In the genomic region with DNA sequence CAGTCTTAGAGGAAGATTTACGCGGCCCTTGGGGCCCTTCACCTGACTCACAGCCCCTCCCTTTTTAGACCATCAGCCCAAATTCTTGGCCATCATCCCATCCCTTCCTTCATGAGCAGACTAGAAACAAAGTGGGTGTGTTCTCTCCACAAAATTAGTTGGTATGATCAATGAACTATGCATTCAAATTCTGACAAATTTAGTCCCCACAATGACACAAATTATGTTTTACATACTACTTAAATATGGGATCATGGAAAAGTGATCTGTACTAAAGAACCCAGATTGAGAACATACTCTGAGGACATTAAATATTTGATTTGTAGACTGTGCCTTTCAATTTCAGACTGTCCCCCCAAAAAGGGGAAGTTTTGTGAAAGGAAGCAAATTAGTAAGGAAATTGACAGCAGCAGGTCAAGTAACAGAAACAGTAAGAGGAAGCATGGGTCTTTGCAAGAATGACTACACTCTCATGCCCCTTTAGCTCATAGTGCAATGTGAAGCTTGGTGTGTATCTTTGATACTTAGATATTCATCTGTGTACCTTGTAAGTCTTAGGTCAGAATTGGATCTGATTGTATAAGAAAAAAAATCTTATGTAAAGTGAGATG, we compare ENCODE assay signal across 9 cellular contexts. TPM values are rescaled to one million over a fixed set of nuclear protein-coding genes. Genes with fewer than 3 reads are reported as not detected.
A peak's percentile ranks its signal among the peaks of the same experiment; 100 is the strongest.
DNase-seq lines count a peak whose midpoint lies in the region; ATAC-seq and TF ChIP-seq lines count a peak whose summit lies in the region.
"Had no signal": no experiment of that assay in that cellular context is flagged by ENCODE, and none has a peak within 500 bp of the region (broad histone marks: within the 10 kb centered on the region; RNA-seq: fewer than 3 reads in every experiment).

No MANE protein-coding gene starts in this region.

- TF ChIP-seq CTCF in natural killer cell (IDR thresholded peaks at IDR 0.05) = no peak
- TF ChIP-seq CTCF in heart left ventricle (IDR thresholded peaks at IDR 0.05) = no peak

- WGBS in right cardiac atrium = 83% methylated on average over 2 of the region's 2 CpGs
- 82 to 93% (median 90%) methylated on average over 2 of the region's 2 CpGs for WGBS in heart left ventricle, 4 donors

- H3K4me1 Mint-ChIP-seq in natural killer cell = peaks cover 75 to 80% of the 10 kb centered on the region in 2 donors

- intact Hi-C loops in natural killer cell (cut with micrococcal nuclease) = no loop called here
- intact Hi-C loops in right cardiac atrium (cut with DNase I) = no loop called here
- intact Hi-C loops in heart left ventricle (cut with DNase I) = loop anchor here in 1 of 10 donors (10.0 kb wide), 1 partner anchor 96 kb away; no protein-coding TSS in a partner anchor

- H3K9me3 Mint-ChIP-seq in natural killer cell = no peaks in the 10 kb centered on the region

- ATAC-seq in GM18517 (IDR thresholded peaks at IDR 0.05; ENCODE audit: unreplicated experiment) = peak; percentile 38
- ATAC-seq in HG02763 (IDR thresholded peaks at IDR 0.05; ENCODE audit: unreplicated experiment) = peak; percentile 25
- ATAC-seq in natural killer cell = no peak
- ATAC-seq in right cardiac atrium = no peak
- no peak for ATAC-seq in heart left ventricle
- ATAC-seq: activated CD4-positive, alpha-beta T cell treated with anti-CD3 and anti-CD28 coated beads for 36 hours had no signal

- DNase-seq in NOMO-1 treated with dmso at 0.1 percent for 144 hours (lab: John Stamatoyannopoulos, UW; ENCODE audit: unreplicated experiment) (peak; percentile 82), natural killer cell (no peak), NCI-H2171 treated with DMSO at 0.1 percent for 48 hours (lab: John Stamatoyannopoulos, UW) (no peak), right cardiac atrium (no peak), ecto neural progenitor cell (ENCODE audit: low spot score) (no peak), heart left ventricle (no peak)
- DNase-seq: activated CD4-positive, alpha-beta T cell treated with anti-CD3 and anti-CD28 coated beads for 36 hours had no signal

- no peaks in the 10 kb centered on the region for H3K27me3 ChIP-seq in right cardiac atrium (ENCODE audit: control insufficient read depth, insufficient read depth)
- H3K27me3 ChIP-seq in heart left ventricle = no peaks in the 10 kb centered on the region

- H3K36me3 ChIP-seq in heart left ventricle = no peaks in the 10 kb centered on the region

- peak overlapping the region; percentile 73 for H3K4me3 Mint-ChIP-seq in natural killer cell
- H3K4me3 Mint-ChIP-seq: activated CD4-positive, alpha-beta T cell treated with anti-CD3 and anti-CD28 coated beads for 36 hours had no signal

- H3K4me1 ChIP-seq in right cardiac atrium (ENCODE audit: control insufficient read depth, insufficient read depth, low read length) = no peaks in the 10 kb centered on the region
- peaks cover 0 to 55% (median 15%) of the 10 kb centered on the region in 12 donors for H3K4me1 ChIP-seq in heart left ventricle

- H3K27me3 Mint-ChIP-seq in natural killer cell (ENCODE audit: low read depth in 2 of 2) = peaks cover 0 to 4% of the 10 kb centered on the region in 2 donors
- H3K27me3 Mint-ChIP-seq: activated CD4-positive, alpha-beta T cell treated with anti-CD3 and anti-CD28 coated beads for 36 hours had no signal

- H3K27ac ChIP-seq in right cardiac atrium (ENCODE audit: low read length) (no peak overlapping the region), heart left ventricle (peak overlapping the region in 1 of 12 donors; percentile 95)

- H3K36me3 Mint-ChIP-seq in natural killer cell = no peaks in the 10 kb centered on the region

- H3K9me3 ChIP-seq in right cardiac atrium (ENCODE audit: control insufficient read depth, low read length) (no peaks in the 10 kb centered on the region), heart left ventricle (no peaks in the 10 kb centered on the region)

- TF ChIP-seq POLR2A in heart left ventricle (IDR thresholded peaks at IDR 0.05) = no peak

- H3K27ac Mint-ChIP-seq in natural killer cell = peak overlapping the region; percentile 98 to 99
- H3K27ac Mint-ChIP-seq: activated CD4-positive, alpha-beta T cell treated with anti-CD3 and anti-CD28 coated beads for 36 hours had no signal

- H3K4me3 ChIP-seq in right cardiac atrium (ENCODE audit: low read length) (no peak overlapping the region), heart left ventricle (no peak overlapping the region)

RNA-seq across cellular contexts. Expression of gene MAPRE2, which starts 2.2 kb away (rescaled TPM):
- total RNA-seq in natural killer cell = 100 to 1,000 TPM; 159 to 283 (median 207) TPM
- total RNA-seq in right cardiac atrium = 100 to 1,000 TPM in 1 of 4 donors, 10 to 100 TPM in 3; 86.2 to 108 (median 92.0) TPM
- polyA plus RNA-seq in right cardiac atrium = 52.8 TPM
- 100 to 1,000 TPM in 8 of 9 donors, 10 to 100 TPM in 1; 80.2 to 190 (median 137) TPM for total RNA-seq in heart left ventricle
- 100 to 1,000 TPM in 1 of 2 donors, 10 to 100 TPM in 1; 36.4 to 138 TPM for polyA plus RNA-seq in heart left ventricle

Comparison
In these comparisons a context has a peak if more than half of its experiments do, and no peak if none do; other contexts are left out.
1. ATAC-seq: peak in GM18517 (single experiment) and HG02763 (single experiment); none in natural killer cell (0 of 3), right cardiac atrium (0 of 2) and heart left ventricle (0 of 4).